Comparison of ENCODE assay signal across 13 cellular contexts in the genomic region with DNA sequence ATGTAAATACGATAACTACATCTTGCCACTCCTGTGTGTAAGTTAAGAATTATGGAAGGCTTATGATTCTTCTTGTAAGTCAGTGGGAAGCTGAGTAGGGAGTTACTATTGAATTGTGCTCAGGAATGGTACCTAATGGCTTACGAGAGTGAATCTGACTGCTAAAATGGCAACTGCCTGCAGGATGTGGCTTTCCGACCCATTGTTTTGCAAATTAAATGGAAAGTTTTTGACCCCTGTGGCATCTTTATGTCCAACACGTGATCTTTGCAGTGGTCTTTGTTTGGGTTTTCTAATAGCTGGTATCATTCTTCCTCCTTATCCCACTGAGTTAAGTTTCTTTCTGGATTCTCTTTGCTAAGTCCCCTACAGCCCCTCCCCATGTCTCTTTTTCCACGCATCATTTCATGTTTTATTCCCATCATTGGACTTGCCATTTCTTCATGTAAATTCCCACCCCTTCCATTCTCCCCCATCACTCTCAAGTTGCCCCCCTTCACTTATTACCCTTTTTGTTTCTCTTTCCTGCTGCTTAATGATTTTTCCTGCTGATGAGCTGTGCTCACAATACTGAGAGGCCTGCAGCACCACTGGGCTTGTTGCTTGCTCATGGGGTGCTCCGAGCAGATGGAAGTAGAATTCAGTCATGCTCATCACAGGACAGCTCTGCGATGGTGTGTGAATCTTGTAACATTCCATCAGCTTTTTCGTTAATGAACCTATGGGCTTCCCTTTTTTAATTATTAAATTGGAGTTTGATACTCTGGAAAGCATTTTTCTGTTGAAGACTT.
DNase-seq lines count a peak whose midpoint lies in the region; ATAC-seq and TF ChIP-seq lines count a peak whose summit lies in the region.
"Had no signal": no experiment of that assay in that cellular context is flagged by ENCODE, and none has a peak within 500 bp of the region (broad histone marks: within the 10 kb centered on the region; RNA-seq: fewer than 3 reads in every experiment).

No MANE protein-coding gene starts in this region.

- DNase-seq in GM06990 (ENCODE audit: extremely low read depth, insufficient read length) (peak; percentile 28), RPMI7951 (ENCODE audit: low read depth) (peak; percentile 15), iPS DF 19.7 (ENCODE audit: low read depth, low spot score) (peak; percentile 73), neural crest cell (ENCODE audit: low read depth, low spot score) (no peak), HK-2 (ENCODE audit: unreplicated experiment) (no peak)
- DNase-seq: DND-41, GF-D8, NCI-H1092 treated with DMSO at 0.1 percent for 48 hours, NCI-H2081 treated with DMSO at 0.1 percent for 48 hours, NCI-H510A treated with DMSO at 0.1 percent for 48 hours had no signal

- no peaks in the 10 kb centered on the region for H3K9me3 Mint-ChIP-seq in neural crest cell

- H3K36me3 ChIP-seq in GM06990 (ENCODE audit: control insufficient read depth, insufficient read depth, low read length) = no peaks in the 10 kb centered on the region

- peaks cover 2% of the 10 kb centered on the region for H3K27me3 Mint-ChIP-seq in neural crest cell (ENCODE audit: low read depth)

- no peak for TF ChIP-seq CTCF in GM06990 (IDR thresholded peaks at IDR 0.05; ENCODE audit: insufficient read depth, low read length, poor library complexity, severe bottlenecking)
- no peak for TF ChIP-seq CTCF in neural crest cell (conservative IDR thresholded peaks at IDR 0.05)

- H3K4me3 ChIP-seq in GM06990 (replicated peaks; ENCODE audit: low read depth, low read length) = no peak overlapping the region

- peaks cover 11% of the 10 kb centered on the region for H3K4me1 Mint-ChIP-seq in neural crest cell

- H3K4me3 Mint-ChIP-seq in neural crest cell = no peak overlapping the region

- H3K27me3 ChIP-seq in GM06990 (replicated peaks; ENCODE audit: control insufficient read depth, insufficient read depth, low read length) = no peaks in the 10 kb centered on the region; the same call in 1 of the 2 replicates

- peak overlapping the region; percentile 19 for H3K27ac Mint-ChIP-seq in neural crest cell (ENCODE audit: unreplicated experiment)

- no peaks in the 10 kb centered on the region for H3K36me3 Mint-ChIP-seq in neural crest cell (ENCODE audit: low read depth)

- ATAC-seq in HG03159 (IDR thresholded peaks at IDR 0.05; ENCODE audit: unreplicated experiment) (no peak), HG03280 (IDR thresholded peaks at IDR 0.05; ENCODE audit: unreplicated experiment) (no peak), GM19467 (IDR thresholded peaks at IDR 0.05; ENCODE audit: unreplicated experiment) (no peak)

Comparison
In these comparisons a context has a peak if more than half of its experiments do, and no peak if none do; other contexts are left out.
1. DNase-seq: peak in GM06990 (single experiment), RPMI7951 (single experiment) and iPS DF 19.7 (single experiment); none in neural crest cell (single experiment) and HK-2 (single experiment).